ENCODE assay signal across 29 cellular contexts in genomic region chr4:177453116-177453515, GRCh38.
"Had no signal": no experiment of that assay in that cellular context is flagged by ENCODE, and none has a peak within 500 bp of the region (broad histone marks: within the 10 kb centered on the region; RNA-seq: fewer than 3 reads in every experiment).

No MANE protein-coding gene starts in this region.

- H3K4me3 Mint-ChIP-seq: stimulated activated effector memory CD8-positive, alpha-beta T cell treated with anti-CD3 and anti-CD28 coated beads, Interleukin-12 subunit alpha, Interleukin-12 subunit beta, amount 100 ng/mL, for 72 hours; stimulated activated memory B cell treated with anti-CD40 and anti-IgM and Interleukin-4, amounts not matched to agents 10 μg/mL and 1 μg/mL and 100 μg/mL, for 72 hours; stimulated activated naive B cell treated with anti-CD40 and anti-IgM and Interleukin-4, amounts not matched to agents 10 μg/mL and 1 μg/mL and 100 μg/mL, for 72 hours; stimulated activated naive CD8-positive, alpha-beta T cell treated with anti-CD3 and anti-CD28 coated beads, Interleukin-15, amount 100 ng/mL, for 72 hours; stimulated activated naive CD8-positive, alpha-beta T cell treated with anti-CD3 and anti-CD28 coated beads, Interleukin-15, Interleukin-2, amounts not matched to agents 100 ng/mL and 50 ng/mL, for 24 hours; type B pancreatic cell had no signal

- ATAC-seq: stimulated activated effector memory CD8-positive, alpha-beta T cell treated with anti-CD3 and anti-CD28 coated beads, Interleukin-12 subunit alpha, Interleukin-12 subunit beta, amount 100 ng/mL, for 72 hours; stimulated activated memory B cell treated with anti-CD40 and anti-IgM and Interleukin-4, amounts not matched to agents 10 μg/mL and 1 μg/mL and 100 μg/mL, for 72 hours; stimulated activated naive B cell treated with anti-CD40 and anti-IgM and Interleukin-4, amounts not matched to agents 10 μg/mL and 1 μg/mL and 100 μg/mL, for 72 hours; stimulated activated naive CD8-positive, alpha-beta T cell treated with anti-CD3 and anti-CD28 coated beads, Interleukin-15, amount 100 ng/mL, for 72 hours; stimulated activated naive CD8-positive, alpha-beta T cell treated with anti-CD3 and anti-CD28 coated beads, Interleukin-15, Interleukin-2, amounts not matched to agents 100 U/mL and 50 U/mL, for 24 hours; upper lobe of right lung had no signal

- H3K9me3 ChIP-seq: stomach, suprapubic skin, testis, thoracic aorta, thyroid gland, tibial artery, tibial nerve, transverse colon, upper lobe of left lung, upper lobe of right lung, uterus, vagina had no signal

- H3K9me3 Mint-ChIP-seq: stimulated activated effector memory CD8-positive, alpha-beta T cell treated with anti-CD3 and anti-CD28 coated beads, Interleukin-12 subunit alpha, Interleukin-12 subunit beta, amount 100 ng/mL, for 72 hours; stimulated activated memory B cell treated with anti-CD40 and anti-IgM and Interleukin-4, amounts not matched to agents 10 μg/mL and 1 μg/mL and 100 μg/mL, for 72 hours; stimulated activated naive CD8-positive, alpha-beta T cell treated with anti-CD3 and anti-CD28 coated beads, Interleukin-15, amount 100 ng/mL, for 72 hours; stimulated activated naive CD8-positive, alpha-beta T cell treated with anti-CD3 and anti-CD28 coated beads, Interleukin-15, Interleukin-2, amounts not matched to agents 100 ng/mL and 50 ng/mL, for 24 hours; type B pancreatic cell had no signal

- H3K36me3 ChIP-seq: stomach, suprapubic skin, thoracic aorta, thyroid gland, tibial artery, transverse colon, upper lobe of left lung, upper lobe of right lung, uterus, vagina had no signal

- H3K27me3 ChIP-seq: stomach, suprapubic skin, testis, thyroid gland, tibial artery, tibial nerve, transverse colon, upper lobe of left lung, upper lobe of right lung, uterus, vagina had no signal

- H3K27ac Mint-ChIP-seq: stimulated activated effector memory CD8-positive, alpha-beta T cell treated with anti-CD3 and anti-CD28 coated beads, Interleukin-12 subunit alpha, Interleukin-12 subunit beta, amount 100 ng/mL, for 72 hours; stimulated activated memory B cell treated with anti-CD40 and anti-IgM and Interleukin-4, amounts not matched to agents 10 μg/mL and 1 μg/mL and 100 μg/mL, for 72 hours; stimulated activated naive B cell treated with anti-CD40 and anti-IgM and Interleukin-4, amounts not matched to agents 10 μg/mL and 1 μg/mL and 100 μg/mL, for 72 hours; stimulated activated naive CD8-positive, alpha-beta T cell treated with anti-CD3 and anti-CD28 coated beads, Interleukin-15, Interleukin-2, amounts not matched to agents 100 ng/mL and 50 ng/mL, for 24 hours; type B pancreatic cell had no signal

- DNase-seq: stimulated activated CD4-positive, alpha-beta T cell treated with anti-CD3 and anti-CD28 coated beads, Interleukin-2, amount 100 ng/mL, for 48 hours; stimulated activated CD4-positive, alpha-beta T cell treated with anti-CD3 and anti-CD28 coated beads, Interleukin-4, amount 100 ng/mL, for 1 hour; stimulated activated CD4-positive, alpha-beta T cell treated with anti-CD3 and anti-CD28 coated beads, Interleukin-4, amount 100 ng/mL, for 24 hours; stimulated activated CD4-positive, alpha-beta T cell treated with anti-CD3 and anti-CD28 coated beads, Interleukin-4, amount 100 ng/mL, for 4 hours; stimulated activated CD8-positive, alpha-beta memory T cell treated with anti-CD3 and anti-CD28 coated beads, Interleukin-4, amount 100 ng/mL, for 48 hours; stimulated activated naive B cell treated with anti-CD40 and anti-IgM and Interleukin-4, amounts not matched to agents 10 μg/mL and 1 μg/mL and 100 μg/mL, for 72 hours; stimulated activated naive CD4-positive, alpha-beta T cell; stimulated activated naive CD4-positive, alpha-beta T cell treated with Interleukin-2 at 50 U/mL for 16 hours; stimulated activated naive CD8-positive, alpha-beta T cell treated with anti-CD3 and anti-CD28 coated beads, Interleukin-15, amount 100 ng/mL, for 72 hours; stimulated activated naive CD8-positive, alpha-beta T cell treated with anti-CD3 and anti-CD28 coated beads, Interleukin-15, Interleukin-2, amounts not matched to agents 100 U/mL and 50 U/mL, for 24 hours; stomach; substantia nigra; testis; thyroid gland; tibial artery; transverse colon; trophoblast cell; upper lobe of right lung; uterus had no signal

- FAIRE-seq: urothelium cell line had no signal

- H3K4me1 ChIP-seq: stomach, suprapubic skin, testis, tibial artery, tibial nerve, upper lobe of left lung, upper lobe of right lung, uterus, vagina had no signal

- H3K4me1 Mint-ChIP-seq: stimulated activated effector memory CD8-positive, alpha-beta T cell treated with anti-CD3 and anti-CD28 coated beads, Interleukin-12 subunit alpha, Interleukin-12 subunit beta, amount 100 ng/mL, for 72 hours; stimulated activated memory B cell treated with anti-CD40 and anti-IgM and Interleukin-4, amounts not matched to agents 10 μg/mL and 1 μg/mL and 100 μg/mL, for 72 hours; stimulated activated naive B cell treated with anti-CD40 and anti-IgM and Interleukin-4, amounts not matched to agents 10 μg/mL and 1 μg/mL and 100 μg/mL, for 72 hours; stimulated activated naive CD8-positive, alpha-beta T cell treated with anti-CD3 and anti-CD28 coated beads, Interleukin-15, amount 100 ng/mL, for 72 hours had no signal

- H3K4me3 ChIP-seq: stomach, suprapubic skin, testis, thoracic aorta, thyroid gland, tibial artery, tibial nerve, transverse colon, upper lobe of left lung, upper lobe of right lung, uterus, vagina had no signal

- H3K27me3 Mint-ChIP-seq: stimulated activated memory B cell treated with anti-CD40 and anti-IgM and Interleukin-4, amounts not matched to agents 10 μg/mL and 1 μg/mL and 100 μg/mL, for 72 hours; stimulated activated naive B cell treated with anti-CD40 and anti-IgM and Interleukin-4, amounts not matched to agents 10 μg/mL and 1 μg/mL and 100 μg/mL, for 72 hours; stimulated activated naive CD8-positive, alpha-beta T cell treated with anti-CD3 and anti-CD28 coated beads, Interleukin-15, amount 100 ng/mL, for 72 hours; stimulated activated naive CD8-positive, alpha-beta T cell treated with anti-CD3 and anti-CD28 coated beads, Interleukin-15, Interleukin-2, amounts not matched to agents 100 ng/mL and 50 ng/mL, for 24 hours; type B pancreatic cell had no signal

- H3K36me3 Mint-ChIP-seq: stimulated activated effector memory CD8-positive, alpha-beta T cell treated with anti-CD3 and anti-CD28 coated beads, Interleukin-12 subunit alpha, Interleukin-12 subunit beta, amount 100 ng/mL, for 72 hours; type B pancreatic cell had no signal

- H3K27ac ChIP-seq: stomach, suprapubic skin, testis, thoracic aorta, thyroid gland, tibial artery, tibial nerve, transverse colon, upper lobe of left lung, upper lobe of right lung, uterus, vagina had no signal
